In genomic region chr2:100809486-100809885, GRCh38 we compare ENCODE assay signal across 27 cellular contexts. TPM values are rescaled to one million over a fixed set of nuclear protein-coding genes. Genes with fewer than 3 reads are reported as not detected.
"Had no signal": no experiment of that assay in that cellular context is flagged by ENCODE, and none has a peak within 500 bp of the region (broad histone marks: within the 10 kb centered on the region; RNA-seq: fewer than 3 reads in every experiment).

No MANE protein-coding gene starts in this region.

- H3K36me3 Mint-ChIP-seq: immature natural killer cell; memory B cell; natural killer cell treated with Interleukin-12 subunit alpha and Interleukin-12 subunit beta and Interleukin-15 and Interleukin-18, amount 100 ng/mL, for 72 hours had no signal

- DNase-seq: colonic mucosa; effector memory CD4-positive, alpha-beta T cell; foreskin melanocyte; glutamatergic neuron; heart right ventricle; hippocampal formation; immature natural killer cell; left ventricle myocardium superior; lower lobe of right lung; naive B cell; ovary; posterior cingulate gyrus; psoas muscle; right cardiac atrium; stimulated activated CD4-positive, alpha-beta T cell treated with anti-CD3 and anti-CD28 coated beads, Interleukin-15, amount 100 ng/mL, for 24 hours; stimulated activated CD4-positive, alpha-beta T cell treated with anti-CD3 and anti-CD28 coated beads, Interleukin-2, amount 100 ng/mL, for 48 hours; stimulated activated naive CD4-positive, alpha-beta T cell; stomach; thyroid gland; trophoblast cell had no signal

- H3K9me3 Mint-ChIP-seq: dendritic cell treated with granulocyte-macrophage colony-stimulating factor and Interleukin-4, amounts not matched to agents 40 ng/mL and 50 ng/mL, for 4 days; natural killer cell treated with Interleukin-12 subunit alpha and Interleukin-12 subunit beta and Interleukin-15 and Interleukin-18, amount 100 ng/mL, for 72 hours had no signal

- H3K4me3 ChIP-seq: colonic mucosa, esophagus muscularis mucosa, heart right ventricle, lower lobe of right lung, ovary, psoas muscle, skin epidermis, stomach, thyroid gland, vagina had no signal

- H3K4me1 ChIP-seq: colonic mucosa, thyroid gland, vagina had no signal

- H3K27me3 ChIP-seq: colonic mucosa, esophagus muscularis mucosa, heart right ventricle, ovary, stomach, thyroid gland, vagina had no signal

- H3K27ac Mint-ChIP-seq: dendritic cell treated with granulocyte-macrophage colony-stimulating factor and Interleukin-4, amounts not matched to agents 40 ng/mL and 50 ng/mL, for 4 days; immature natural killer cell; memory B cell; natural killer cell treated with Interleukin-12 subunit alpha and Interleukin-12 subunit beta and Interleukin-15 and Interleukin-18, amount 100 ng/mL, for 72 hours had no signal

- H3K36me3 ChIP-seq: colonic mucosa, esophagus muscularis mucosa, heart right ventricle, lower lobe of right lung, ovary, stomach, thyroid gland, vagina had no signal

- H3K4me1 Mint-ChIP-seq: immature natural killer cell, memory B cell, naive B cell had no signal

- H3K9me3 ChIP-seq: colonic mucosa, esophagus muscularis mucosa, heart right ventricle, lower lobe of right lung, ovary, psoas muscle, stomach, thyroid gland, vagina had no signal

- H3K4me3 Mint-ChIP-seq: dendritic cell treated with granulocyte-macrophage colony-stimulating factor and Interleukin-4, amounts not matched to agents 40 ng/mL and 50 ng/mL, for 4 days; immature natural killer cell; memory B cell; naive B cell; natural killer cell treated with Interleukin-12 subunit alpha and Interleukin-12 subunit beta and Interleukin-15 and Interleukin-18, amount 100 ng/mL, for 72 hours; neural crest cell had no signal

- ATAC-seq: left ventricle myocardium superior; lower lobe of right lung; natural killer cell treated with Interleukin-12 subunit alpha and Interleukin-12 subunit beta and Interleukin-15 and Interleukin-18, amount 100 ng/mL, for 72 hours; right cardiac atrium had no signal

- H3K27ac ChIP-seq: colonic mucosa, esophagus muscularis mucosa, lower lobe of right lung, ovary, psoas muscle, skin epidermis, stomach, thyroid gland, vagina had no signal

RNA-seq across cellular contexts. Expression of gene NPAS2, which starts 10.5 kb away (rescaled TPM):
- polyA plus RNA-seq: immature natural killer cell had no signal
